ENCODE assay signal across 8 cellular contexts in the genomic region with DNA sequence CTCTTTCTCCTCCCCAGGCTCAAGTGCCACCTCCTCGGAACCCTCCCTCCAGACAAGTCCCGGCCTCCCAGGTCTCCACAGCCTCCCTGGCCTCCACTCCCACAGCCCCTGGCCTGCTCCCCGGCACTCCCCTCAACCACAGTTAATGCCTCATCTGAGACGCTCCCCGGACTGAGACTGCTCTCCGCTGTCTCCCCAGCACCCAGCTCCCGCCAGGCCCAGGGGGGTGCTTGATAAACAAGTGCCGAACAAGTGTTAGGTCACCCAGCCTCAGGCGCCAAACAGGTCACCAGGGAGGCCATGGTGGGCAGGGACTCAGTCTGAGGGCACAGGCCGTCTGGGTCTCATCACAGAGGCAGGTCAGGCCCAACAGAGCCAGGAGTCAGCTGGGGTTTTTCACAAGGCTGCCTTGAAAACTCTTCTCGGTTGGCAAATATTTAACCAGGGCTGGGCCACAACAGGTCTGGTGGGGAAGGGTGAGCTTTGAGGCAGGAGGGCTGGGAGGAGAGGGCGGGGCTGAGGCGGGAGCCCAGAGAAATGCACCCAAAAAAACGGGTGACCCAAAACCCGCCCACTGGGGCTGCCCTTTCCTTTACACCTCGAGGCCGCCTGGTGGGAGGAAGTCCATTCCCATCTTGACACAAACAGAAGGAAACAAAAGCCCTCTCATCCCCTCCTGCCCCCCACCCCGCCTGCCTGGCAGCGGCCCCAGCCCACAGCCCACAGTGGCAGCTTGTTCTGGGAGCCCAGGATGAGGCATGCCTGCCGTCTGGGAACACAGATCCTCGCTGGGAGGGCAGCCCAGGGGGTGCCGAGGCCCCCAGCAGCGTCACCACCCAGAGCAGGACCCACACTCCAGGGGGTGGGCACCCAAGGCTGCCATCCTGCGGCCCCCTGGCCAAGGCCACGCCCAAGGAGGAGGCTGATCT.
DNase-seq lines count a peak whose midpoint lies in the region; TF ChIP-seq lines count a peak whose summit lies in the region.

No MANE protein-coding gene starts in this region.

- H3K4me3 Mint-ChIP-seq in progenitor cell of endocrine pancreas (ENCODE audit: low read depth), result peak overlapping the region; percentile 56

- peak overlapping the region; percentile 99 for H3K27ac Mint-ChIP-seq in progenitor cell of endocrine pancreas

- H3K4me1 Mint-ChIP-seq in progenitor cell of endocrine pancreas (ENCODE audit: low read depth), result peaks cover 28% of the 10 kb centered on the region

- H3K4me3 ChIP-seq in fibroblast of the aortic adventitia (ENCODE audit: low read depth, low read length) (no peak overlapping the region), WERI-Rb-1 (ENCODE audit: low read depth, low read length) (no peak overlapping the region)

- H3K9me3 ChIP-seq in WERI-Rb-1 (ENCODE audit: severe bottlenecking), result no peaks in the 10 kb centered on the region

- H3K9me3 Mint-ChIP-seq in progenitor cell of endocrine pancreas (ENCODE audit: low read depth), result no peaks in the 10 kb centered on the region

- no peaks in the 10 kb centered on the region for H3K27me3 ChIP-seq in WERI-Rb-1 (ENCODE audit: insufficient read depth, low read depth, severe bottlenecking)

- H3K27ac ChIP-seq in RWPE1 (peak overlapping the region; percentile 99), WERI-Rb-1 (no peak overlapping the region)

- peaks cover 4% of the 10 kb centered on the region; the same call in 1 of the 2 replicates for H3K36me3 ChIP-seq in WERI-Rb-1

- H3K27me3 Mint-ChIP-seq in progenitor cell of endocrine pancreas, result no peaks in the 10 kb centered on the region

- no peak for TF ChIP-seq CTCF in RWPE1 (conservative IDR thresholded peaks at IDR 0.05; ENCODE audit: low read depth)
- peak; percentile 15 for TF ChIP-seq CTCF in fibroblast of the aortic adventitia (IDR thresholded peaks at IDR 0.05; ENCODE audit: insufficient read depth, low read length)
- TF ChIP-seq CTCF in progenitor cell of endocrine pancreas (IDR thresholded peaks at IDR 0.05; ENCODE audit: unreplicated experiment), result no peak
- TF ChIP-seq CTCF in WERI-Rb-1 (IDR thresholded peaks at IDR 0.05; ENCODE audit: low read depth, low read length), result no peak

- CTCF ChIA-PET in RWPE1 (lab: Yijun Ruan, JAX), result interaction anchor here (0.5 to 1.2 kb wide), 4 partner anchors 9 to 268 kb away, joined by 3 to 5 read pairs (median 4); no protein-coding TSS in a partner anchor

- H3K36me3 Mint-ChIP-seq in progenitor cell of endocrine pancreas (ENCODE audit: insufficient read depth), result no peaks in the 10 kb centered on the region

- DNase-seq in NCI-H510A treated with DMSO at 0.1 percent for 48 hours (lab: John Stamatoyannopoulos, UW), result peak; percentile 76
- no peak for DNase-seq in NCI-H510A (lab: John Stamatoyannopoulos, UW)
- peak; percentile 90 for DNase-seq in RWPE1 (ENCODE audit: low spot score)
- DNase-seq in fibroblast of the aortic adventitia (ENCODE audit: low read depth), result peak; percentile 65
- peak; percentile 64 for DNase-seq in progenitor cell of endocrine pancreas (ENCODE audit: low spot score, unreplicated experiment)
- no peak for DNase-seq in AG08396 (ENCODE audit: low spot score)
- DNase-seq in NCI-H187 (lab: John Stamatoyannopoulos, UW), result no peak
- no peak for DNase-seq in WERI-Rb-1

- POLR2A ChIA-PET in RWPE1 (lab: Yijun Ruan, JAX; ENCODE audit: low non-redundant PET), result no interaction called here

Comparison
In these comparisons a context has a peak if more than half of its experiments do, and no peak if none do; other contexts are left out.
1. DNase-seq: peak in NCI-H510A treated with DMSO at 0.1 percent for 48 hours (single experiment), RWPE1 (single experiment), fibroblast of the aortic adventitia (single experiment) and progenitor cell of endocrine pancreas (single experiment); none in NCI-H510A (single experiment), AG08396 (single experiment), NCI-H187 (0 of 2) and WERI-Rb-1 (single experiment).